In the genomic region with DNA sequence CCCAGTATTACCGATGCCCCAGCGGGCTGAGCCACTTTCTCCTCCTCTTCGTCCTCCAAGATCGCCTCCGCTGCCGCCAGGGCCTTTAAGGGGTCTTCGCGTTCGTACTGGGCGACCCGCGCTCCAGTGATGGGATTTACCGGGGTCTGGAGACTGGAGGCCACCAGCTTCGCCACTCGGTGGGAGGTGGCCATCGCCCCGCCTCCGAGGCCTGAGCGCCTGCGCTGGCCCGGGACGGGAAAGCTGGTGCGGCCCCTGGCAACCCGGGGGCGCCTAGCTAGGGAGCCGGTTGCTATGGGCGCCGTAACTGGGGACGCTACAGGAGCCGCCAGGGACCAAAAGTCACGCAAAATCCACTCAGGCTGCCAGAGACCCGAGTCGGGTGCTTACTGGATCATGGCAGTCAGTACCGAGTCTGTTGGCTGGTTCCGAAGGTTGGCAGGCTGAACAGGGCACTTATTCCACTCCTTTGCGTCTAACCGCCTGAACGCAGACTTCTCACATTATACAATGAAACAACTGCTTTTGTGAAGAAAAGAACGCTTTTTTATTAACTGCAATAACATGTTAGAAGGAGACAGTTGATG, we compare ENCODE assay signal across 8 cellular contexts. TPM values are rescaled to one million over a fixed set of nuclear protein-coding genes. Genes with fewer than 3 reads are reported as not detected.
A peak's percentile ranks its signal among the peaks of the same experiment; 100 is the strongest.
DNase-seq lines count a peak whose midpoint lies in the region; ATAC-seq and TF ChIP-seq lines count a peak whose summit lies in the region.

A gene with protein sequence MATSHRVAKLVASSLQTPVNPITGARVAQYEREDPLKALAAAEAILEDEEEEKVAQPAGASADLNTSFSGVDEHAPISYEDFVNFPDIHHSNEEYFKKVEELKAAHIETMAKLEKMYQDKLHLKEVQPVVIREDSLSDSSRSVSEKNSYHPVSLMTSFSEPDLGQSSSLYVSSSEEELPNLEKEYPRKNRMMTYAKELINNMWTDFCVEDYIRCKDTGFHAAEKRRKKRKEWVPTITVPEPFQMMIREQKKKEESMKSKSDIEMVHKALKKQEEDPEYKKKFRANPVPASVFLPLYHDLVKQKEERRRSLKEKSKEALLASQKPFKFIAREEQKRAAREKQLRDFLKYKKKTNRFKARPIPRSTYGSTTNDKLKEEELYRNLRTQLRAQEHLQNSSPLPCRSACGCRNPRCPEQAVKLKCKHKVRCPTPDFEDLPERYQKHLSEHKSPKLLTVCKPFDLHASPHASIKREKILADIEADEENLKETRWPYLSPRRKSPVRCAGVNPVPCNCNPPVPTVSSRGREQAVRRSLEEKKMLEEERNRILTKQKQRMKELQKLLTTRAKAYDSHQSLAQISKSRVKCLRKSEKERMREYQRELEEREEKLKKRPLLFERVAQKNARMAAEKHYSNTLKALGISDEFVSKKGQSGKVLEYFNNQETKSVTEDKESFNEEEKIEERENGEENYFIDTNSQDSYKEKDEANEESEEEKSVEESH (minus strand): TSS at position 213 of the 587 bp plus-strand sequence. CDS start 19 bp downstream, at position 194.

- H3K9ac ChIP-seq in liver (ENCODE audit: low read depth in 1 of 2, low read length in 2 of 2): peak within 1 kb of the TSS; percentile 42 to 83

- TF ChIP-seq RAD21 in liver (IDR thresholded peaks at IDR 0.05): peak in 1 of 2 donors; percentile 25

- WGBS in liver: under 1% methylated on average over 39 of the region's 39 CpGs

- peak; percentile 79 for ATAC-seq in GM19351 (IDR thresholded peaks at IDR 0.05; ENCODE audit: unreplicated experiment)
- peak; percentile 41 for ATAC-seq in HG03469 (IDR thresholded peaks at IDR 0.05; ENCODE audit: unreplicated experiment)

- DNase-seq in NCI-H524 treated with DMSO at 0.1 percent for 48 hours (lab: John Stamatoyannopoulos, UW) (peak; percentile 40), dermis blood vessel endothelial cell (peak; percentile 92)
- DNase-seq in activated CD4-positive, alpha-beta T cell treated with anti-CD3 and anti-CD28 coated beads, Interleukin-2, amount 50 U/mL, for 24 hours (ENCODE audit: low read depth in 1 of 2, low spot score in 1 of 2): peak; percentile 51 to 66
- peak; percentile 75 for DNase-seq in stimulated activated CD4-positive, alpha-beta T cell treated with anti-CD3 and anti-CD28 coated beads, Interleukin-4, amount 100 ng/mL, for 1 hour

- peaks cover 0 to 20% (median 12%) of the 10 kb centered on the region in 4 donors for H3K4me1 ChIP-seq in liver (ENCODE audit: control insufficient read depth in 4 of 4, insufficient read depth in 4 of 4, low read length in 3 of 4)

- no peaks in the 10 kb centered on the region for H3K9me3 ChIP-seq in liver (ENCODE audit: control insufficient read depth in 4 of 4, low read length in 3 of 4)

- H3K27ac ChIP-seq in C4-2B: peak within 1 kb of the TSS; percentile 86
- peak within 1 kb of the TSS; percentile 73 to 82 for H3K27ac ChIP-seq in liver (ENCODE audit: low read depth in 1 of 2, low read length in 2 of 2)

- TF ChIP-seq CTCF in C4-2B (conservative IDR thresholded peaks at IDR 0.05) (no peak), liver (IDR thresholded peaks at IDR 0.05; ENCODE audit: low read depth, low read length, missing input control) (no peak)

- H3K36me3 ChIP-seq in liver (ENCODE audit: control insufficient read depth in 4 of 4, insufficient read depth in 3 of 4, low read depth in 1 of 4, low read length in 3 of 4): no peaks in the 10 kb centered on the region

- H3K4me3 ChIP-seq in liver (ENCODE audit: low read depth in 1 of 3, low read length in 3 of 3): peak within 1 kb of the TSS; percentile 77 to 95 (median 93)

- no peaks in the 10 kb centered on the region for H3K27me3 ChIP-seq in liver (ENCODE audit: control insufficient read depth in 4 of 4, insufficient read depth in 4 of 4, low read length in 3 of 4)

TF ChIP-seq in liver, 16 proteins besides CTCF, POLR2A, EP300 and RAD21:
- no peak for TF ChIP-seq RXRA (IDR thresholded peaks at IDR 0.05)
- TF ChIP-seq GABPA (IDR thresholded peaks at IDR 0.05 in 1 of 2, conservative IDR thresholded peaks at IDR 0.05 in 1 of 2): no peak
- no peak for TF ChIP-seq FOXA1 (IDR thresholded peaks at IDR 0.05)
- TF ChIP-seq, protein P1, sequence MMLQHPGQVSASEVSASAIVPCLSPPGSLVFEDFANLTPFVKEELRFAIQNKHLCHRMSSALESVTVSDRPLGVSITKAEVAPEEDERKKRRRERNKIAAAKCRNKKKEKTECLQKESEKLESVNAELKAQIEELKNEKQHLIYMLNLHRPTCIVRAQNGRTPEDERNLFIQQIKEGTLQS (IDR thresholded peaks at IDR 0.05): no peak
- no peak for TF ChIP-seq SP1 (IDR thresholded peaks at IDR 0.05)
- TF ChIP-seq TAF1 (conservative IDR thresholded peaks at IDR 0.05): peak; percentile 6
- TF ChIP-seq, protein P2, sequence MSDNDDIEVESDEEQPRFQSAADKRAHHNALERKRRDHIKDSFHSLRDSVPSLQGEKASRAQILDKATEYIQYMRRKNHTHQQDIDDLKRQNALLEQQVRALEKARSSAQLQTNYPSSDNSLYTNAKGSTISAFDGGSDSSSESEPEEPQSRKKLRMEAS (IDR thresholded peaks at IDR 0.05): no peak
- no peak for TF ChIP-seq YY1 (IDR thresholded peaks at IDR 0.05)
- TF ChIP-seq HNF4G (IDR thresholded peaks at IDR 0.05): no peak
- peak; percentile 16 for TF ChIP-seq NR2F2 (IDR thresholded peaks at IDR 0.05)
- TF ChIP-seq, protein P3, sequence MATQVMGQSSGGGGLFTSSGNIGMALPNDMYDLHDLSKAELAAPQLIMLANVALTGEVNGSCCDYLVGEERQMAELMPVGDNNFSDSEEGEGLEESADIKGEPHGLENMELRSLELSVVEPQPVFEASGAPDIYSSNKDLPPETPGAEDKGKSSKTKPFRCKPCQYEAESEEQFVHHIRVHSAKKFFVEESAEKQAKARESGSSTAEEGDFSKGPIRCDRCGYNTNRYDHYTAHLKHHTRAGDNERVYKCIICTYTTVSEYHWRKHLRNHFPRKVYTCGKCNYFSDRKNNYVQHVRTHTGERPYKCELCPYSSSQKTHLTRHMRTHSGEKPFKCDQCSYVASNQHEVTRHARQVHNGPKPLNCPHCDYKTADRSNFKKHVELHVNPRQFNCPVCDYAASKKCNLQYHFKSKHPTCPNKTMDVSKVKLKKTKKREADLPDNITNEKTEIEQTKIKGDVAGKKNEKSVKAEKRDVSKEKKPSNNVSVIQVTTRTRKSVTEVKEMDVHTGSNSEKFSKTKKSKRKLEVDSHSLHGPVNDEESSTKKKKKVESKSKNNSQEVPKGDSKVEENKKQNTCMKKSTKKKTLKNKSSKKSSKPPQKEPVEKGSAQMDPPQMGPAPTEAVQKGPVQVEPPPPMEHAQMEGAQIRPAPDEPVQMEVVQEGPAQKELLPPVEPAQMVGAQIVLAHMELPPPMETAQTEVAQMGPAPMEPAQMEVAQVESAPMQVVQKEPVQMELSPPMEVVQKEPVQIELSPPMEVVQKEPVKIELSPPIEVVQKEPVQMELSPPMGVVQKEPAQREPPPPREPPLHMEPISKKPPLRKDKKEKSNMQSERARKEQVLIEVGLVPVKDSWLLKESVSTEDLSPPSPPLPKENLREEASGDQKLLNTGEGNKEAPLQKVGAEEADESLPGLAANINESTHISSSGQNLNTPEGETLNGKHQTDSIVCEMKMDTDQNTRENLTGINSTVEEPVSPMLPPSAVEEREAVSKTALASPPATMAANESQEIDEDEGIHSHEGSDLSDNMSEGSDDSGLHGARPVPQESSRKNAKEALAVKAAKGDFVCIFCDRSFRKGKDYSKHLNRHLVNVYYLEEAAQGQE (IDR thresholded peaks at IDR 0.05): peak; percentile 62
- TF ChIP-seq, protein P4, sequence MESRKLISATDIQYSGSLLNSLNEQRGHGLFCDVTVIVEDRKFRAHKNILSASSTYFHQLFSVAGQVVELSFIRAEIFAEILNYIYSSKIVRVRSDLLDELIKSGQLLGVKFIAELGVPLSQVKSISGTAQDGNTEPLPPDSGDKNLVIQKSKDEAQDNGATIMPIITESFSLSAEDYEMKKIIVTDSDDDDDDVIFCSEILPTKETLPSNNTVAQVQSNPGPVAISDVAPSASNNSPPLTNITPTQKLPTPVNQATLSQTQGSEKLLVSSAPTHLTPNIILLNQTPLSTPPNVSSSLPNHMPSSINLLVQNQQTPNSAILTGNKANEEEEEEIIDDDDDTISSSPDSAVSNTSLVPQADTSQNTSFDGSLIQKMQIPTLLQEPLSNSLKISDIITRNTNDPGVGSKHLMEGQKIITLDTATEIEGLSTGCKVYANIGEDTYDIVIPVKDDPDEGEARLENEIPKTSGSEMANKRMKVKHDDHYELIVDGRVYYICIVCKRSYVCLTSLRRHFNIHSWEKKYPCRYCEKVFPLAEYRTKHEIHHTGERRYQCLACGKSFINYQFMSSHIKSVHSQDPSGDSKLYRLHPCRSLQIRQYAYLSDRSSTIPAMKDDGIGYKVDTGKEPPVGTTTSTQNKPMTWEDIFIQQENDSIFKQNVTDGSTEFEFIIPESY (IDR thresholded peaks at IDR 0.05): peak; percentile 29

RNA-seq across cellular contexts. Expression of the gene that starts here (rescaled TPM):
- total RNA-seq in dermis blood vessel endothelial cell: 1.0 and 2.0 TPM in 2 replicates
- total RNA-seq in liver: under 1 TPM; 0.59 to 0.98 TPM
- 1 to 10 TPM in 1 of 2 donors, under 1 TPM in 1; 0.54 to 1.2 TPM for polyA plus RNA-seq in liver

Comparison
In these comparisons a context has a peak if more than half of its experiments do, and no peak if none do; other contexts are left out.
1. Peak in every context shown above with its lines: DNase-seq, ATAC-seq, H3K4me3 ChIP-seq and H3K27ac ChIP-seq.
2. DNase-seq: peak in every context shown above with its lines; median percentile 92 in dermis blood vessel endothelial cell; 75 in stimulated activated CD4-positive, alpha-beta T cell treated with anti-CD3 and anti-CD28 coated beads, Interleukin-4, amount 100 ng/mL, for 1 hour; 58 in activated CD4-positive, alpha-beta T cell treated with anti-CD3 and anti-CD28 coated beads, Interleukin-2, amount 50 U/mL, for 24 hours; 40 in NCI-H524 treated with DMSO at 0.1 percent for 48 hours.